22 cellular contexts compared by ENCODE assay signal in the genomic region with DNA sequence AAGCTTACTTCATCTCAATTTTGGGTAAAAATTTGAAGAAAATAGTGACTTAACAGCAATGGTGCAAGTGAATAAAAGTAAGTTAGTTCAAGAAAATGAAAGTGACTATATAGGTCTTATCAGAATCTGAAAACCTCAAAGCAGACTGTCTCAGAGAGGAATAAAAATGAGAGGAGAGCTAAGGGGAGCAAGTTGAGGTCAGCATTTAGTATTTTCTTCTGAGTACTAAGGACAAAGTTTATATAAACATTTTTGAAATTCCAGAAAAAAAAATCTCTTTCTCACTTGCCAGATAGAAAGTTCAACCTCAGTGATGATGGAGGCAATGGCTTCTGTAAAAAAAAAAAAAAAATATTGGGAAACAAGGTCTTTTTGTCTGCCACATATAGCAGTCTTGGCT.
"Had no signal": no experiment of that assay in that cellular context is flagged by ENCODE, and none has a peak within 500 bp of the region (broad histone marks: within the 10 kb centered on the region; RNA-seq: fewer than 3 reads in every experiment).

No MANE protein-coding gene starts in this region.

- H3K9me3 Mint-ChIP-seq: nephron had no signal

- H3K27me3 ChIP-seq: heart left ventricle, left lung, right lobe of liver, spleen, tibial artery, upper lobe of left lung, uterus had no signal

- H3K4me1 ChIP-seq: left lung, lower lobe of right lung, parathyroid adenoma, psoas muscle, right lobe of liver, upper lobe of left lung, uterus had no signal

- H3K9ac ChIP-seq: parathyroid adenoma had no signal

- H3K4me3 ChIP-seq: heart left ventricle, left lung, lower lobe of right lung, psoas muscle, right lobe of liver, spleen, tibial artery, upper lobe of left lung, uterus had no signal

- H2AFZ ChIP-seq: parathyroid adenoma had no signal

- H3K4me1 Mint-ChIP-seq: memory B cell; naive B cell; stimulated activated memory B cell treated with anti-CD40 and anti-IgM and Interleukin-4, amounts not matched to agents 10 μg/mL and 1 μg/mL and 100 μg/mL, for 72 hours had no signal

- H3K27ac Mint-ChIP-seq: memory B cell; naive B cell; nephron; stimulated activated memory B cell treated with anti-CD40 and anti-IgM and Interleukin-4, amounts not matched to agents 10 μg/mL and 1 μg/mL and 100 μg/mL, for 72 hours; stimulated activated naive CD8-positive, alpha-beta T cell treated with anti-CD3 and anti-CD28 coated beads, Interleukin-15, Interleukin-2, amounts not matched to agents 100 ng/mL and 50 ng/mL, for 24 hours had no signal

- H3K4me3 Mint-ChIP-seq: memory B cell; naive B cell; nephron; stimulated activated memory B cell treated with anti-CD40 and anti-IgM and Interleukin-4, amounts not matched to agents 10 μg/mL and 1 μg/mL and 100 μg/mL, for 72 hours; stimulated activated naive CD8-positive, alpha-beta T cell treated with anti-CD3 and anti-CD28 coated beads, Interleukin-15, Interleukin-2, amounts not matched to agents 100 ng/mL and 50 ng/mL, for 24 hours had no signal

- ATAC-seq: esophagus mucosa; heart left ventricle; left lung; lower lobe of right lung; psoas muscle; right lobe of liver; stimulated activated memory B cell treated with anti-CD40 and anti-IgM and Interleukin-4, amounts not matched to agents 10 μg/mL and 1 μg/mL and 100 μg/mL, for 72 hours had no signal

- H3K36me3 Mint-ChIP-seq: memory B cell; naive B cell; stimulated activated memory B cell treated with anti-CD40 and anti-IgM and Interleukin-4, amounts not matched to agents 10 μg/mL and 1 μg/mL and 100 μg/mL, for 72 hours had no signal

- H3K9me3 ChIP-seq: heart left ventricle, left lung, lower lobe of right lung, psoas muscle, right lobe of liver, spleen, tibial artery, upper lobe of left lung, uterus had no signal

- H3K27me3 Mint-ChIP-seq: memory B cell; naive B cell; stimulated activated memory B cell treated with anti-CD40 and anti-IgM and Interleukin-4, amounts not matched to agents 10 μg/mL and 1 μg/mL and 100 μg/mL, for 72 hours; stimulated activated naive CD8-positive, alpha-beta T cell treated with anti-CD3 and anti-CD28 coated beads, Interleukin-15, Interleukin-2, amounts not matched to agents 100 ng/mL and 50 ng/mL, for 24 hours had no signal

- H3K27ac ChIP-seq: heart left ventricle, left lung, lower lobe of right lung, parathyroid adenoma, psoas muscle, right lobe of liver, spleen, tibial artery, upper lobe of left lung, uterus had no signal

- DNase-seq: effector memory CD4-positive, alpha-beta T cell; heart left ventricle; hippocampal formation; left lung; lower lobe of right lung; naive B cell; psoas muscle; retina; right lobe of liver; spleen; stimulated activated CD4-positive, alpha-beta T cell treated with anti-CD3 and anti-CD28 coated beads, Interleukin-15, amount 100 ng/mL, for 24 hours; stimulated activated CD4-positive, alpha-beta T cell treated with anti-CD3 and anti-CD28 coated beads, Interleukin-1b, Interleukin-23, amount 100 ng/mL, for 48 hours; stimulated activated CD4-positive, alpha-beta T cell treated with anti-CD3 and anti-CD28 coated beads, Interleukin-4, amount 100 ng/mL, for 24 hours; tibial artery; upper lobe of left lung; uterus had no signal

- H3K36me3 ChIP-seq: heart left ventricle, left lung, lower lobe of right lung, right lobe of liver, spleen, tibial artery, upper lobe of left lung, uterus had no signal
